8 cellular contexts compared by ENCODE assay signal in the genomic region with DNA sequence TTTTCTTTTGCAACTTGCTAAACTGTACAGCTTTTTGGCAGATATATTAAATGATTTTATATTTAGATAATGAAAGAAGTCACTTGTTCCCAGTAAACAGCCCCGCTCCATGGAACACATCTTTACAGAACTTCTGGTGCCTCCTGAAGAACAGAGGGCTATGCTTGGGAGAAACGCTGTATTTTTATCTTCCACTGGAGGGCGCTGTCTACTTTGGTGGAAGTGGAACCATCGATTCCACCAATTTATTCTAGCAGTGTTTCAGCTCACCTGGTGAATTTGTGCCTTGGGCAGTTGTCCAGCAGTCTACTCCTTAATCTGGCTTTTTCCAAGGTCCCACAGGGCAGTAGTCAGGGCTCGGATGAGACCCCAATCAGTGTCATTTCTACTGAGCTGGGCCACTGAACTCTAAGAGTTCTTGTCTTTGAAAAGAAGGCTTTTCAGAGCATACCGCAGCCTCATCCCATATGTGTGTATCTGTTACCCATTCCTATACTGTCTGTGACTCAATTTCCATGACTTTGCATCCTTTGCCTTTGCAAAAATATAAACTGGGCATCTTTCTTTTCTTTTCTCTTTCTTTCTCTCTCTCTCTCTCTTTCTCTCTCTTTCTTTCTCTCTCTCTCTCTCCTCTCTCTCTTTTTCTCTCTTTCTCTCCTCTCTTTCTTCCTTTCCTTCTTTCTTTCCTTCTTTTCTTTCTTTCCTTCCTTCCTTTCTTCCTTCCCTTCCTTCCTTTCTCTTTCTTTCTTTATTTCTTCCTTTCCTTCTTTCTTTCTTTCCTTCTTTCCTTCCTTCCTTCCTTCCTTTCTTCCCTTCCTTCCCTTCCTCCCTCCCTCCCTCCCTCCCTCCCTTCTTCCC.
DNase-seq lines count a peak whose midpoint lies in the region; ATAC-seq, FAIRE-seq and TF ChIP-seq lines count a peak whose summit lies in the region.

No MANE protein-coding gene starts in this region.

- peaks cover 4% of the 10 kb centered on the region for H3K36me3 Mint-ChIP-seq in chondrocyte (ENCODE audit: low read depth)

- H3K27ac ChIP-seq in OCI-LY3 (ENCODE audit: low read length) = no peak overlapping the region

- peaks cover 26% of the 10 kb centered on the region for H3K4me1 Mint-ChIP-seq in chondrocyte (ENCODE audit: low read depth)

- H2AFZ ChIP-seq in OCI-LY3 (ENCODE audit: low read depth, low read length) = no peak overlapping the region

- TF ChIP-seq CTCF in OCI-LY3 (IDR thresholded peaks at IDR 0.05; ENCODE audit: low read depth, low read length) (peak; percentile 83), chondrocyte (IDR thresholded peaks at IDR 0.05) (peak; percentile 98)

- H3K4me1 ChIP-seq in OCI-LY3 (ENCODE audit: low read length) = no peaks in the 10 kb centered on the region

- H3K9me3 ChIP-seq in OCI-LY3 (ENCODE audit: insufficient read depth, low read length) = no peaks in the 10 kb centered on the region

- H3K27me3 ChIP-seq in OCI-LY3 (ENCODE audit: low read depth, low read length) = peaks cover 24% of the 10 kb centered on the region

- no peaks in the 10 kb centered on the region for H3K36me3 ChIP-seq in OCI-LY3 (replicated peaks; ENCODE audit: low read depth, low read length)

- H3K4me2 ChIP-seq in OCI-LY3 (ENCODE audit: low read length) = no peak overlapping the region

- no peak overlapping the region for H3K27ac Mint-ChIP-seq in chondrocyte (ENCODE audit: unreplicated experiment)

- no peak for FAIRE-seq in HTR-8/SVneo (lab: Jason Lieb, UNC)

- ATAC-seq in HG03135 (IDR thresholded peaks at IDR 0.05; ENCODE audit: unreplicated experiment) (no peak), HG03460 (IDR thresholded peaks at IDR 0.05; ENCODE audit: unreplicated experiment) (no peak)

- peak; percentile 7 for DNase-seq in NK-92 treated with Interleukin-12 subunit alpha and Interleukin-12 subunit beta, amount 100 ng/mL, for 24 hours (lab: John Stamatoyannopoulos, UW)
- DNase-seq in NK-92 (lab: John Stamatoyannopoulos, UW; ENCODE audit: unreplicated experiment) (no peak), HTR-8/SVneo (ENCODE audit: insufficient read length, low spot score) (peak; percentile 34), chondrocyte (ENCODE audit: low spot score) (no peak), lung microvascular endothelial cell (ENCODE audit: low read depth in 2 of 2) (peak; percentile 60 to 81)

- H3K79me2 ChIP-seq in OCI-LY3 (ENCODE audit: low read length) = no peaks in the 10 kb centered on the region

- H3K9ac ChIP-seq in OCI-LY3 (ENCODE audit: low read length) = no peak overlapping the region

- H3K4me3 ChIP-seq in OCI-LY3 (ENCODE audit: low read length) = no peak overlapping the region

- no peaks in the 10 kb centered on the region for H4K20me1 ChIP-seq in OCI-LY3 (ENCODE audit: insufficient read depth, low read length)

- no peaks in the 10 kb centered on the region for H3K9me3 Mint-ChIP-seq in chondrocyte (ENCODE audit: low read depth)

- H3K4me3 Mint-ChIP-seq in chondrocyte (ENCODE audit: unreplicated experiment) = no peak overlapping the region

- H3K27me3 Mint-ChIP-seq in chondrocyte (ENCODE audit: low read depth) = peaks cover 11% of the 10 kb centered on the region

Comparison
In these comparisons a context has a peak if more than half of its experiments do, and no peak if none do; other contexts are left out.
1. DNase-seq: peak in NK-92 treated with Interleukin-12 subunit alpha and Interleukin-12 subunit beta, amount 100 ng/mL, for 24 hours (single experiment), HTR-8/SVneo (single experiment) and lung microvascular endothelial cell (2 of 2); none in NK-92 (single experiment) and chondrocyte (single experiment).